8 cellular contexts compared by ENCODE assay signal in the genomic region with DNA sequence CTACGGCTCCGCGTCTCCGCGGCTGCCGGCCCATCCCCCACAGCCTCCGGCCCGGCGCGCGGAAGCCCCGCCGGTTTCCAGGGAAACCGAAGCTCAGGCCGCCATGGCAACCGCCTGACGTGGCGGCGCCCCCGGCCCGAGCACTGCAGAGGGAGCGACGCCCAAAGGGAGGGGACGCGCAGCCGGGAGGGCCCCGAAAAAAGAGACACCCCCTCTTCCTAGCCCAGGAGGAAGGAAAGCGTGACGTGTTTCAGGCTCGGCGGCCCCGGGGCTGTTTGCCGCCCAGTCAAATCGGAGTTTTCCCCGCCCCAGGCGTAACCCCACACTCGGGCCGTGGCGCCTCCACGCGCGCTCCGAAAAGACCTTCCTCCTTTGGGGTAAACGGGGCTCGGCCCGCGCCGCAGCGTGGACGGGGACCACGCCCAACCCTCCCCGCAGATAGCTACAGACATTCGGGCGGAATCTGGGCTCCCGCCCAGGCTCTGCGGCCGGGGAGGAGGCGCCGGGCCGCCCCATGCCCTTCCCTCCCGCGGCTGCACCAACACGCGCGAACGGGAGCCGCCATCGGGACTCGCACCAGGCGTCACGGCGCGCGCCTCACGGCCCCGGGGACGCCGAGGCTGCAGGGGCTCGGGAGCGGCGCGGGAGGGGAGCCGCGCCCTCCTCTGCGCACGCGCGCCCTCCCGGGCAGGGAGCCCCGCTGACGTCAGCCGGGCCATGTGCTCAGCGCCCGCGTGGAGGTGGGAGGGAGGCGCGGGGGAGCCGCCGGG. TPM values are rescaled to one million over a fixed set of nuclear protein-coding genes. Genes with fewer than 3 reads are reported as not detected.
A peak's percentile ranks its signal among the peaks of the same experiment; 100 is the strongest.
DNase-seq lines count a peak whose midpoint lies in the region; ATAC-seq and TF ChIP-seq lines count a peak whose summit lies in the region.

No MANE protein-coding gene starts in this region.

- H3K27ac Mint-ChIP-seq in IgD-negative memory B cell = peak overlapping the region; percentile 97 to 98 (median 98)
- peak overlapping the region; percentile 91 to 97 for H3K27ac Mint-ChIP-seq in stimulated activated naive CD8-positive, alpha-beta T cell treated with anti-CD3 and anti-CD28 coated beads, Interleukin-15, amount 100 ng/mL, for 72 hours

- H2AFZ ChIP-seq in DND-41 (ENCODE audit: low read depth, low read length) (peak overlapping the region; percentile 79), neural cell (ENCODE audit: low read depth, low read length) (no peak overlapping the region)

- no peak for TF ChIP-seq RAD21 in neural cell (conservative IDR thresholded peaks at IDR 0.05)

- ATAC-seq in DND-41 (ENCODE audit: insufficient read depth, low read depth) (peak; percentile 59), GM21529 (IDR thresholded peaks at IDR 0.05; ENCODE audit: unreplicated experiment) (peak; percentile 32), RWPE2 (ENCODE audit: low read depth) (peak; percentile 18)
- ATAC-seq in stimulated activated naive CD8-positive, alpha-beta T cell treated with anti-CD3 and anti-CD28 coated beads, Interleukin-15, amount 100 ng/mL, for 72 hours = peak; percentile 68

- H3K79me2 ChIP-seq in DND-41 (ENCODE audit: insufficient read depth, low read length) (peaks cover 61% of the 10 kb centered on the region), neural cell (replicated peaks; ENCODE audit: insufficient read depth, low read length) (peaks cover 64% of the 10 kb centered on the region)

- H3K27me3 Mint-ChIP-seq in IgD-negative memory B cell = no peaks in the 10 kb centered on the region
- no peaks in the 10 kb centered on the region for H3K27me3 Mint-ChIP-seq in stimulated activated naive CD8-positive, alpha-beta T cell treated with anti-CD3 and anti-CD28 coated beads, Interleukin-15, amount 100 ng/mL, for 72 hours

- peak overlapping the region; percentile 13 to 57; a peak in 3 of 4 replicates for H3K4me3 ChIP-seq in DND-41 (ENCODE audit: low read depth in 1 of 2, low read length in 2 of 2)
- peak overlapping the region; percentile 59 for H3K4me3 ChIP-seq in RWPE2 (ENCODE audit: severe bottlenecking)
- H3K4me3 ChIP-seq in neural cell (ENCODE audit: low read length) = peak overlapping the region; percentile 91

- no peaks in the 10 kb centered on the region for H3K9me2 ChIP-seq in neural cell (ENCODE audit: insufficient read depth, low read length)

- H3F3A ChIP-seq in neural cell (ENCODE audit: insufficient read depth, low read length, poor library complexity, severe bottlenecking) = peaks cover 7% of the 10 kb centered on the region

- H4K20me1 ChIP-seq in DND-41 (ENCODE audit: insufficient read depth, low read length) (peaks cover 61% of the 10 kb centered on the region), neural cell (ENCODE audit: insufficient read depth) (peaks cover 38% of the 10 kb centered on the region)

- peak overlapping the region; percentile 72 for H3K4me2 ChIP-seq in DND-41 (ENCODE audit: insufficient read depth, low read length)
- peak overlapping the region; percentile 76 for H3K4me2 ChIP-seq in neural cell (ENCODE audit: low read length)

- DNase-seq in DND-41 (peak; percentile 89), RWPE2 (ENCODE audit: low spot score) (peak; percentile 87), fibroblast of the conjunctiva (ENCODE audit: low read depth) (peak; percentile 66)
- DNase-seq in activated effector memory CD4-positive, alpha-beta T cell treated with anti-CD3 and anti-CD28 coated beads, Interleukin-2, amount 50 U/mL, for 16 hours = peak; percentile 96
- DNase-seq in stimulated activated naive CD8-positive, alpha-beta T cell treated with anti-CD3 and anti-CD28 coated beads, Interleukin-15, amount 100 ng/mL, for 72 hours = peak; percentile 91 to 93

- no peaks in the 10 kb centered on the region for H3K9me3 Mint-ChIP-seq in IgD-negative memory B cell
- H3K9me3 Mint-ChIP-seq in stimulated activated naive CD8-positive, alpha-beta T cell treated with anti-CD3 and anti-CD28 coated beads, Interleukin-15, amount 100 ng/mL, for 72 hours = no peaks in the 10 kb centered on the region

- H3K9me3 ChIP-seq in DND-41 (ENCODE audit: insufficient read depth, low read length, severe bottlenecking) = no peaks in the 10 kb centered on the region
- H3K9me3 ChIP-seq in RWPE2 (ENCODE audit: severe bottlenecking) = no peaks in the 10 kb centered on the region
- H3K9me3 ChIP-seq in neural cell (ENCODE audit: low read length) = no peaks in the 10 kb centered on the region

- H3K27ac ChIP-seq in DND-41 (ENCODE audit: low read length) (peak overlapping the region; percentile 54), RWPE2 (ENCODE audit: poor library complexity, severe bottlenecking) (peak overlapping the region; percentile 94), neural cell (ENCODE audit: low read length) (peak overlapping the region; percentile 98)

- H3K9ac ChIP-seq in DND-41 (ENCODE audit: low read depth, low read length) (peak overlapping the region; percentile 77), neural cell (ENCODE audit: low read length) (peak overlapping the region; percentile 95)

- H3K4me1 ChIP-seq in DND-41 (ENCODE audit: insufficient read depth, low read length) (peaks cover 29% of the 10 kb centered on the region), RWPE2 (ENCODE audit: insufficient read depth, poor library complexity, severe bottlenecking) (peaks cover 16% of the 10 kb centered on the region)

- no peaks in the 10 kb centered on the region for H3K27me3 ChIP-seq in DND-41 (ENCODE audit: insufficient read depth, low read length, poor library complexity)
- no peaks in the 10 kb centered on the region for H3K27me3 ChIP-seq in RWPE2 (ENCODE audit: insufficient read depth, poor library complexity, severe bottlenecking)
- H3K27me3 ChIP-seq in neural cell (ENCODE audit: insufficient read depth, low read depth, low read length) = no peaks in the 10 kb centered on the region

- H3K4me1 Mint-ChIP-seq in IgD-negative memory B cell = peaks cover 22 to 44% (median 29%) of the 10 kb centered on the region in 3 donors
- H3K4me1 Mint-ChIP-seq in stimulated activated naive CD8-positive, alpha-beta T cell treated with anti-CD3 and anti-CD28 coated beads, Interleukin-15, amount 100 ng/mL, for 72 hours = peaks cover 87% of the 10 kb centered on the region

- peaks cover under 1% of the 10 kb centered on the region for H3K36me3 Mint-ChIP-seq in IgD-negative memory B cell

- TF ChIP-seq EP300 in neural cell (conservative IDR thresholded peaks at IDR 0.05; ENCODE audit: poor library complexity, severe bottlenecking) = no peak

- H3K36me3 ChIP-seq in DND-41 (ENCODE audit: insufficient read depth, low read length) (peaks cover 4% of the 10 kb centered on the region; the same call in 1 of the 2 replicates), RWPE2 (ENCODE audit: low read depth) (no peaks in the 10 kb centered on the region), neural cell (ENCODE audit: insufficient read depth, low read length) (no peaks in the 10 kb centered on the region)

- H3K4me3 Mint-ChIP-seq in IgD-negative memory B cell = peak overlapping the region; percentile 89 to 95 (median 94)
- H3K4me3 Mint-ChIP-seq in stimulated activated naive CD8-positive, alpha-beta T cell treated with anti-CD3 and anti-CD28 coated beads, Interleukin-15, amount 100 ng/mL, for 72 hours = peak overlapping the region; percentile 84 to 86

- TF ChIP-seq CTCF in DND-41 (IDR thresholded peaks at IDR 0.05; ENCODE audit: borderline replicate concordance, extremely low read depth, low read length, poor library complexity, severe bottlenecking) (no peak), RWPE2 (IDR thresholded peaks at IDR 0.05; ENCODE audit: poor library complexity, severe bottlenecking) (no peak), neural cell (IDR thresholded peaks at IDR 0.05; ENCODE audit: poor library complexity, severe bottlenecking) (no peak)

TF ChIP-seq in neural cell, 6 proteins besides CTCF, POLR2A, EP300 and RAD21:
- TF ChIP-seq MXI1 (conservative IDR thresholded peaks at IDR 0.05; ENCODE audit: poor library complexity, severe bottlenecking) (peak; percentile 74), POLR2AphosphoS5 (IDR thresholded peaks at IDR 0.05) (peak; percentile 61), SMC3 (conservative IDR thresholded peaks at IDR 0.05; ENCODE audit: poor library complexity) (no peak)
- TF ChIP-seq, protein P1, sequence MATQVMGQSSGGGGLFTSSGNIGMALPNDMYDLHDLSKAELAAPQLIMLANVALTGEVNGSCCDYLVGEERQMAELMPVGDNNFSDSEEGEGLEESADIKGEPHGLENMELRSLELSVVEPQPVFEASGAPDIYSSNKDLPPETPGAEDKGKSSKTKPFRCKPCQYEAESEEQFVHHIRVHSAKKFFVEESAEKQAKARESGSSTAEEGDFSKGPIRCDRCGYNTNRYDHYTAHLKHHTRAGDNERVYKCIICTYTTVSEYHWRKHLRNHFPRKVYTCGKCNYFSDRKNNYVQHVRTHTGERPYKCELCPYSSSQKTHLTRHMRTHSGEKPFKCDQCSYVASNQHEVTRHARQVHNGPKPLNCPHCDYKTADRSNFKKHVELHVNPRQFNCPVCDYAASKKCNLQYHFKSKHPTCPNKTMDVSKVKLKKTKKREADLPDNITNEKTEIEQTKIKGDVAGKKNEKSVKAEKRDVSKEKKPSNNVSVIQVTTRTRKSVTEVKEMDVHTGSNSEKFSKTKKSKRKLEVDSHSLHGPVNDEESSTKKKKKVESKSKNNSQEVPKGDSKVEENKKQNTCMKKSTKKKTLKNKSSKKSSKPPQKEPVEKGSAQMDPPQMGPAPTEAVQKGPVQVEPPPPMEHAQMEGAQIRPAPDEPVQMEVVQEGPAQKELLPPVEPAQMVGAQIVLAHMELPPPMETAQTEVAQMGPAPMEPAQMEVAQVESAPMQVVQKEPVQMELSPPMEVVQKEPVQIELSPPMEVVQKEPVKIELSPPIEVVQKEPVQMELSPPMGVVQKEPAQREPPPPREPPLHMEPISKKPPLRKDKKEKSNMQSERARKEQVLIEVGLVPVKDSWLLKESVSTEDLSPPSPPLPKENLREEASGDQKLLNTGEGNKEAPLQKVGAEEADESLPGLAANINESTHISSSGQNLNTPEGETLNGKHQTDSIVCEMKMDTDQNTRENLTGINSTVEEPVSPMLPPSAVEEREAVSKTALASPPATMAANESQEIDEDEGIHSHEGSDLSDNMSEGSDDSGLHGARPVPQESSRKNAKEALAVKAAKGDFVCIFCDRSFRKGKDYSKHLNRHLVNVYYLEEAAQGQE (IDR thresholded peaks at IDR 0.05; ENCODE audit: borderline replicate concordance) = peak; percentile 57
TF ChIP-seq in neural cell: peak in this region for 3.

RNA-seq across cellular contexts. Expression of a gene that starts 7.5 kb away (rescaled TPM):
- polyA plus RNA-seq in IgD-negative memory B cell (1.6 TPM), neural cell (6.1 and 11.6 TPM in 2 replicates)
- 12.4 and 15.6 TPM in 2 replicates for polyA minus RNA-seq in neural cell

RNA-seq across cellular contexts. Expression of a gene that starts 56.1 kb away (rescaled TPM):
- polyA plus RNA-seq in IgD-negative memory B cell (8.0 TPM), neural cell (222 and 281 TPM in 2 replicates)
- 131 and 149 TPM in 2 replicates for polyA minus RNA-seq in neural cell

RNA-seq across cellular contexts. Expression of a gene that starts 57.1 kb away (rescaled TPM):
- polyA plus RNA-seq in IgD-negative memory B cell (19.9 TPM), neural cell (31.8 and 32.5 TPM in 2 replicates)
- polyA minus RNA-seq in neural cell = 34.6 and 41.9 TPM in 2 replicates

Comparison
In these comparisons a context has a peak if more than half of its experiments do, and no peak if none do; other contexts are left out.
1. Peak in every context shown above with its lines: DNase-seq, ATAC-seq, H3K4me3 ChIP-seq and H3K27ac ChIP-seq.
2. ATAC-seq: peak in every context shown above with its lines; median percentile 68 in stimulated activated naive CD8-positive, alpha-beta T cell treated with anti-CD3 and anti-CD28 coated beads, Interleukin-15, amount 100 ng/mL, for 72 hours; 59 in DND-41; 32 in GM21529; 18 in RWPE2.
3. H3K4me3 ChIP-seq: peak in every context shown above with its lines; median percentile 91 in neural cell; 59 in RWPE2; 35 in DND-41.
4. RNA of a gene that starts 56.1 kb away (polyA plus RNA-seq): 222 to 281 TPM in neural cell; 8.0 TPM in IgD-negative memory B cell (single experiment); every median in the first group is over 10 times any median in the second.